ENCODE assay signal across 8 cellular contexts in genomic region chr14:52729925-52730707, GRCh38. TPM values are rescaled to one million over a fixed set of nuclear protein-coding genes. Genes with fewer than 3 reads are reported as not detected.
DNase-seq lines count a peak whose midpoint lies in the region; ATAC-seq and TF ChIP-seq lines count a peak whose summit lies in the region.

Gene STYX (plus strand): TSS chr14:52730166. CDS start chr14:52730475, 309 bp downstream.

- H3K14ac ChIP-seq in IMR-90 (replicated peaks; ENCODE audit: low read depth, low read length): peak within 1 kb of the TSS; percentile 64

- ATAC-seq in GM21529 (IDR thresholded peaks at IDR 0.05; ENCODE audit: unreplicated experiment) (peak; percentile 93), IMR-90 (ENCODE audit: low read depth) (peak; percentile 99)

- H2AK5ac ChIP-seq in IMR-90 (ENCODE audit: low read depth, low read length): no peak within 1 kb of the TSS

- H3K9me3 ChIP-seq in IMR-90 (ENCODE audit: control insufficient read depth, insufficient read depth, low read length) (no peaks in the 10 kb centered on the region), OCI-LY7 (ENCODE audit: low read length) (no peaks in the 10 kb centered on the region)

- no peaks in the 10 kb centered on the region for H3K9me2 ChIP-seq in OCI-LY7 (ENCODE audit: insufficient read depth, low read length)

- peaks cover 15% of the 10 kb centered on the region for H3K79me2 ChIP-seq in OCI-LY7 (ENCODE audit: insufficient read depth, low read depth, low read length)

- TF ChIP-seq CTCF in IMR-90 (conservative IDR thresholded peaks at IDR 0.05; ENCODE audit: low read depth, low read length) (no peak), OCI-LY7 (conservative IDR thresholded peaks at IDR 0.05; ENCODE audit: low read length) (no peak)

- H2AK9ac ChIP-seq in IMR-90 (replicated peaks; ENCODE audit: low read depth, low read length, poor library complexity): peak within 1 kb of the TSS; percentile 86

- H3K9ac ChIP-seq in IMR-90 (ENCODE audit: low read depth, low read length): peak within 1 kb of the TSS; percentile 81

- peak; percentile 87 for TF ChIP-seq POLR2A in IMR-90 (IDR thresholded peaks at IDR 0.05; ENCODE audit: low read depth, low read length)

- H3K36me3 ChIP-seq in IMR-90 (ENCODE audit: control insufficient read depth, insufficient read depth, low read length) (peaks cover 5% of the 10 kb centered on the region; the same call in 1 of the 2 replicates), OCI-LY7 (ENCODE audit: insufficient read depth, low read length) (peaks cover 58% of the 10 kb centered on the region)

- no peak within 1 kb of the TSS; the same call in 1 of the 2 replicates for H2BK120ac ChIP-seq in IMR-90 (ENCODE audit: low read depth, low read length)

- WGBS in IMR-90 (ENCODE audit: extremely low coverage in 2 of 2, insufficient read length in 1 of 2), 2 experiments: 0% methylated on average over 18 of the region's 72 CpGs; no CpG with 5 or more reads in 1 of the 2 experiments

- H2BK5ac ChIP-seq in IMR-90 (ENCODE audit: low read depth, low read length, poor library complexity, severe bottlenecking): peak within 1 kb of the TSS; percentile 49

- H3K4me3 ChIP-seq in IMR-90 (ENCODE audit: insufficient read depth, low read depth, low read length): peak within 1 kb of the TSS; percentile 84
- H3K4me3 ChIP-seq in OCI-LY7 (ENCODE audit: low read depth, low read length, poor library complexity, severe bottlenecking): peak within 1 kb of the TSS; percentile 90

- POLR2A ChIA-PET in IMR-90 (lab: Charles Lee; ENCODE audit: unreplicated experiment): interaction anchor here (0.5 kb wide), 1 partner anchor 1224 kb away, joined by 8 read pairs; no protein-coding TSS in a partner anchor
- POLR2A ChIA-PET in OCI-LY7 (lab: Charles Lee): interaction anchor here (0.6 to 2.2 kb wide), 6 partner anchors 10 to 383 kb away, joined by 3 to 13 read pairs (median 4); no protein-coding TSS in a partner anchor

- H3K56ac ChIP-seq in IMR-90 (ENCODE audit: extremely low read depth, insufficient read depth, low read length): peak within 1 kb of the TSS; percentile 17

- H4K20me1 ChIP-seq in IMR-90 (ENCODE audit: insufficient read depth, low read length) (no peaks in the 10 kb centered on the region; the same call in 1 of the 2 replicates), OCI-LY7 (ENCODE audit: insufficient read depth, low read length) (no peaks in the 10 kb centered on the region)

- no peak within 1 kb of the TSS for H4K5ac ChIP-seq in IMR-90 (ENCODE audit: low read depth, low read length)

- no peak within 1 kb of the TSS for H2BK20ac ChIP-seq in IMR-90 (ENCODE audit: low read depth, low read length)

- peak within 1 kb of the TSS; percentile 92 for H3K4me2 ChIP-seq in IMR-90 (ENCODE audit: low read depth, low read length)
- H3K4me2 ChIP-seq in OCI-LY7 (ENCODE audit: low read length): peak within 1 kb of the TSS; percentile 90

- H3K27me3 ChIP-seq in IMR-90 (ENCODE audit: control insufficient read depth, insufficient read depth, low read length): no peaks in the 10 kb centered on the region

- DNase-seq in DMS 273 treated with DMSO at 0.1 percent for 48 hours (lab: John Stamatoyannopoulos, UW) (peak; percentile 95), IMR-90 (peak; percentile 96), OCI-LY7 (ENCODE audit: low spot score) (peak; percentile 98), activated T-cell treated with anti-CD3 and anti-CD28 coated beads for 1 hour (ENCODE audit: low read depth) (peak; percentile 97), epidermal melanocyte (ENCODE audit: insufficient read length, low spot score) (peak; percentile 32), middle frontal gyrus (ENCODE audit: extremely low spot score, low spot score) (peak; percentile 87)
- DNase-seq in stimulated activated CD8-positive, alpha-beta memory T cell treated with anti-CD3 and anti-CD28 coated beads, Interleukin-2, amount 100 ng/mL, for 1 hour (ENCODE audit: low read depth in 2 of 2): peak; percentile 95 to 98

- no peaks in the 10 kb centered on the region for H3K9me1 ChIP-seq in IMR-90 (ENCODE audit: insufficient read depth, low read length)

- H3K27ac ChIP-seq in IMR-90 (ENCODE audit: insufficient read depth, low read length): peak within 1 kb of the TSS; percentile 65
- peak within 1 kb of the TSS; percentile 47 for H3K27ac ChIP-seq in OCI-LY7 (ENCODE audit: low read depth, low read length, poor library complexity, severe bottlenecking)

- peak within 1 kb of the TSS; percentile 97 for H2AFZ ChIP-seq in IMR-90 (replicated peaks; ENCODE audit: low read length, poor library complexity)
- H2AFZ ChIP-seq in OCI-LY7 (ENCODE audit: low read length): peak within 1 kb of the TSS; percentile 59

- intact Hi-C loops in IMR-90 (cut with micrococcal nuclease): loop anchor here (5.0 kb wide), 1 partner anchor 577 kb away; no protein-coding TSS in a partner anchor
- intact Hi-C loops in OCI-LY7 (cut with micrococcal nuclease; ENCODE audit: unreplicated experiment): loop anchor here (1.0 to 5.0 kb wide), 3 partner anchors 23 to 178 kb away; partner anchors contain the start of genes ERO1A, GPR137C, PSMC6 and TXNDC16

- H3K18ac ChIP-seq in IMR-90 (ENCODE audit: low read depth, low read length): peak within 1 kb of the TSS; percentile 36

- CTCF ChIA-PET in IMR-90 (lab: Yijun Ruan, JAX) (interaction anchor here (1.5 kb wide), 1 partner anchor 14 kb away, joined by 4 read pairs; no protein-coding TSS in a partner anchor), OCI-LY7 (lab: Charles Lee; ENCODE audit: unreplicated experiment) (interaction anchor here (0.6 kb wide), 1 partner anchor 86 kb away, joined by 3 read pairs; no protein-coding TSS in a partner anchor)

- H2BK15ac ChIP-seq in IMR-90 (ENCODE audit: low read depth, low read length): no peak within 1 kb of the TSS

- TF ChIP-seq RAD21 in IMR-90 (IDR thresholded peaks at IDR 0.05; ENCODE audit: low read length): no peak

- H4K91ac ChIP-seq in IMR-90 (ENCODE audit: insufficient read depth, low read depth, low read length): peak within 1 kb of the TSS; percentile 46; the same call in 1 of the 2 replicates

- in situ Hi-C loops in IMR-90 (cut with MboI; ENCODE audit: low sequenced_read_pairs): no loop called here

- H4K8ac ChIP-seq in IMR-90 (ENCODE audit: low read depth in 2 of 2, low read length in 2 of 2): peak within 1 kb of the TSS in 1 of 2 experiments; percentile 57; a peak in 1 of 4 replicates

- H3K79me1 ChIP-seq in IMR-90 (ENCODE audit: low read depth in 1 of 2, low read length in 2 of 2): peaks cover 11 to 41% of the 10 kb centered on the region in 2 experiments; a peak in 3 of 4 replicates

- dilution Hi-C loops in IMR-90 (cut with HindIII; ENCODE audit: low sequenced_read_pairs, unreplicated experiment): no loop called here

- no TSS peak for BruUV-seq in IMR-90 (replicated peaks; lab: Mats Ljungman, UMichigan)
- BruUV-seq in OCI-LY7 (replicated peaks; lab: Mats Ljungman, UMichigan): no TSS peak

- H3K4me1 ChIP-seq in IMR-90 (ENCODE audit: control insufficient read depth, insufficient read depth, low read length) (no peaks in the 10 kb centered on the region), OCI-LY7 (ENCODE audit: insufficient read depth, low read length, poor library complexity, severe bottlenecking) (peaks cover 15% of the 10 kb centered on the region)

- peak within 1 kb of the TSS; percentile 29 for H3K4ac ChIP-seq in IMR-90 (ENCODE audit: low read depth, low read length)

- peak within 1 kb of the TSS; percentile 93 for H3K23ac ChIP-seq in IMR-90 (ENCODE audit: low read depth, low read length)

TF ChIP-seq in IMR-90, 13 proteins besides CTCF, POLR2A, EP300 and RAD21:
- peak; percentile 34; the same call in 1 of the 2 replicates for TF ChIP-seq MXI1 (IDR thresholded peaks at IDR 0.05; ENCODE audit: borderline replicate concordance, low read depth, low read length)
- TF ChIP-seq NFE2L2 (IDR thresholded peaks at IDR 0.05; ENCODE audit: low read depth, low read length): no peak
- TF ChIP-seq MAZ (IDR thresholded peaks at IDR 0.05; ENCODE audit: borderline replicate concordance, low read depth, low read length): peak; percentile 90

RNA-seq across cellular contexts. Expression of gene STYX, which starts in this region (rescaled TPM):
- 7.5 and 20.0 TPM in 2 replicates for total RNA-seq in IMR-90 (2012; rRNA removed)
- 4.7 and 5.8 TPM in 2 replicates for polyA plus RNA-seq in IMR-90 (2012; rRNA removed)
- 2.0 and 2.2 TPM in 2 replicates for polyA plus RNA-seq in IMR-90 (2012; cell fraction: cytosol; rRNA removed)
- polyA plus RNA-seq in IMR-90 (2012; cell fraction: nucleus; rRNA removed; ENCODE audit: low replicate concordance): 1.2 and 2.8 TPM in 2 replicates
- 4.7 and 7.6 TPM in 2 replicates for total RNA-seq in OCI-LY7 (2014; rRNA removed; shearing (Covaris generic))
- 12.5 and 15.9 TPM in 2 replicates for total RNA-seq in OCI-LY7 (2022)

Comparison
In these comparisons a context has a peak if more than half of its experiments do, and no peak if none do; other contexts are left out.
1. Peak in every context shown above with its lines: DNase-seq, ATAC-seq, H3K4me3 ChIP-seq and H3K27ac ChIP-seq.
2. DNase-seq: peak in every context shown above with its lines; median percentile 98 in OCI-LY7; 97 in activated T-cell treated with anti-CD3 and anti-CD28 coated beads for 1 hour; 96 in stimulated activated CD8-positive, alpha-beta memory T cell treated with anti-CD3 and anti-CD28 coated beads, Interleukin-2, amount 100 ng/mL, for 1 hour; 96 in IMR-90; 95 in DMS 273 treated with DMSO at 0.1 percent for 48 hours; 87 in middle frontal gyrus; 32 in epidermal melanocyte.